Comparison of ENCODE assay signal across 13 cellular contexts in genomic region chr4:25552580-25553271, GRCh38.
DNase-seq lines count a peak whose midpoint lies in the region; ATAC-seq, FAIRE-seq and TF ChIP-seq lines count a peak whose summit lies in the region.
"Had no signal": no experiment of that assay in that cellular context is flagged by ENCODE, and none has a peak within 500 bp of the region (broad histone marks: within the 10 kb centered on the region; RNA-seq: fewer than 3 reads in every experiment).

No MANE protein-coding gene starts in this region.

- TF ChIP-seq EP300 in A549 (IDR thresholded peaks at IDR 0.05): no peak

- peaks cover 17% of the 10 kb centered on the region for H3K4me1 ChIP-seq in A549
- H3K4me1 ChIP-seq: psoas muscle had no signal

- no peaks in the 10 kb centered on the region for H3K27me3 Mint-ChIP-seq in natural killer cell treated with Interleukin-12 subunit alpha and Interleukin-12 subunit beta and Interleukin-15 and Interleukin-18, amount 100 ng/mL, for 72 hours
- H3K27me3 Mint-ChIP-seq: activated naive CD8-positive, alpha-beta T cell treated with anti-CD3 and anti-CD28 coated beads for 36 hours had no signal

- no peak for TF ChIP-seq RAD21 in A549 (conservative IDR thresholded peaks at IDR 0.05 in 1 of 2, IDR thresholded peaks at IDR 0.05 in 1 of 2)

- H3K9me3 Mint-ChIP-seq in natural killer cell treated with Interleukin-12 subunit alpha and Interleukin-12 subunit beta and Interleukin-15 and Interleukin-18, amount 100 ng/mL, for 72 hours: no peaks in the 10 kb centered on the region
- H3K9me3 Mint-ChIP-seq: activated naive CD8-positive, alpha-beta T cell treated with anti-CD3 and anti-CD28 coated beads for 36 hours had no signal

- H3K4me1 Mint-ChIP-seq in natural killer cell treated with Interleukin-12 subunit alpha and Interleukin-12 subunit beta and Interleukin-15 and Interleukin-18, amount 100 ng/mL, for 72 hours (ENCODE audit: low read depth in 2 of 2): no peaks in the 10 kb centered on the region
- H3K4me1 Mint-ChIP-seq: activated naive CD8-positive, alpha-beta T cell treated with anti-CD3 and anti-CD28 coated beads for 36 hours had no signal

- H3K9me3 ChIP-seq in A549: no peaks in the 10 kb centered on the region

- no peak for FAIRE-seq in A549 (lab: Jason Lieb, UNC)

- H3K36me3 Mint-ChIP-seq in natural killer cell treated with Interleukin-12 subunit alpha and Interleukin-12 subunit beta and Interleukin-15 and Interleukin-18, amount 100 ng/mL, for 72 hours: no peaks in the 10 kb centered on the region
- H3K36me3 Mint-ChIP-seq: activated naive CD8-positive, alpha-beta T cell treated with anti-CD3 and anti-CD28 coated beads for 36 hours had no signal

- CTCF ChIA-PET in A549 (lab: Yijun Ruan, JAX): no interaction called here

- WGBS in A549 (ENCODE audit: missing lambda C conversion rate): 10% methylated on average over 7 of the region's 8 CpGs

- H3K27ac ChIP-seq in A549: peak overlapping the region; percentile 74 to 79
- H3K27ac ChIP-seq: KMS-11, psoas muscle had no signal

- TF ChIP-seq CTCF in A549 (IDR thresholded peaks at IDR 0.05) (no peak), epithelial cell of proximal tubule (conservative IDR thresholded peaks at IDR 0.05; ENCODE audit: low read depth, low read length) (no peak)

- TF ChIP-seq POLR2A in A549 (IDR thresholded peaks at IDR 0.05; ENCODE audit: low read length): no peak

- DNase-seq in A549 (ENCODE audit: low read depth in 1 of 2, low spot score in 1 of 2) (peak; percentile 47 to 67), NCI-H2029 (lab: John Stamatoyannopoulos, UW) (peak; percentile 7), epithelial cell of proximal tubule (ENCODE audit: low read depth) (no peak), nucleus accumbens (lab: John Stamatoyannopoulos, UW) (peak in 37 of 56 donors; percentile 1 to 63 (median 17))
- no peak for DNase-seq in natural killer cell treated with Interleukin-12 subunit alpha and Interleukin-12 subunit beta and Interleukin-15 and Interleukin-18, amount 100 ng/mL, for 72 hours (ENCODE audit: low spot score)
- DNase-seq: activated naive CD8-positive, alpha-beta T cell treated with anti-CD3 and anti-CD28 coated beads for 36 hours; GF-D8; NCI-H510A treated with DMSO at 0.1 percent for 48 hours; psoas muscle had no signal

- H3K27ac Mint-ChIP-seq in natural killer cell treated with Interleukin-12 subunit alpha and Interleukin-12 subunit beta and Interleukin-15 and Interleukin-18, amount 100 ng/mL, for 72 hours: no peak overlapping the region
- H3K27ac Mint-ChIP-seq: activated naive CD8-positive, alpha-beta T cell treated with anti-CD3 and anti-CD28 coated beads for 36 hours had no signal

- ATAC-seq in A549 (peak; percentile 85 to 96), HG03565 (IDR thresholded peaks at IDR 0.05; ENCODE audit: unreplicated experiment) (no peak), HG02759 (IDR thresholded peaks at IDR 0.05; ENCODE audit: unreplicated experiment) (no peak), GM19023 (IDR thresholded peaks at IDR 0.05; ENCODE audit: unreplicated experiment) (no peak)
- no peak for ATAC-seq in natural killer cell treated with Interleukin-12 subunit alpha and Interleukin-12 subunit beta and Interleukin-15 and Interleukin-18, amount 100 ng/mL, for 72 hours

- POLR2A ChIA-PET in A549 (lab: Yijun Ruan, JAX): no interaction called here

- peak overlapping the region; percentile 80 for H3K4me2 ChIP-seq in A549
- H3K4me2 ChIP-seq: KMS-11 had no signal

- H3K4me3 ChIP-seq in A549: peak overlapping the region; percentile 28; the same call in 1 of the 3 replicates
- peak overlapping the region; percentile 22 for H3K4me3 ChIP-seq in epithelial cell of proximal tubule (ENCODE audit: low read depth, low read length)
- H3K4me3 ChIP-seq: psoas muscle had no signal

- H3K4me3 Mint-ChIP-seq in natural killer cell treated with Interleukin-12 subunit alpha and Interleukin-12 subunit beta and Interleukin-15 and Interleukin-18, amount 100 ng/mL, for 72 hours: no peak overlapping the region
- H3K4me3 Mint-ChIP-seq: activated naive CD8-positive, alpha-beta T cell treated with anti-CD3 and anti-CD28 coated beads for 36 hours had no signal

TF ChIP-seq in A549, 52 proteins besides CTCF, POLR2A, EP300 and RAD21:
- TF ChIP-seq MAFK (IDR thresholded peaks at IDR 0.05; ENCODE audit: partially characterized antibody) (no peak), REST (IDR thresholded peaks at IDR 0.05) (no peak), BHLHE40 (IDR thresholded peaks at IDR 0.05; ENCODE audit: low read depth, low read length) (no peak), ATOH8 (CRISPR knock-in tag; IDR thresholded peaks at IDR 0.05; ENCODE audit: low read depth) (no peak), SMC3 (IDR thresholded peaks at IDR 0.05) (no peak), RCOR1 (IDR thresholded peaks at IDR 0.05; ENCODE audit: low read depth, low read length) (no peak), ZSCAN20 (CRISPR knock-in tag; IDR thresholded peaks at IDR 0.05) (no peak), HEYL (CRISPR knock-in tag; IDR thresholded peaks at IDR 0.05) (no peak), HMGXB4 (CRISPR knock-in tag; IDR thresholded peaks at IDR 0.05; ENCODE audit: borderline replicate concordance) (no peak), FOSL2 (IDR thresholded peaks at IDR 0.05) (no peak), FOSL2 (CRISPR knock-in tag; IDR thresholded peaks at IDR 0.05) (no peak), PHF8 (IDR thresholded peaks at IDR 0.05; ENCODE audit: borderline replicate concordance, low read depth) (no peak), CHD4 (IDR thresholded peaks at IDR 0.05; ENCODE audit: borderline replicate concordance) (no peak), EHF (CRISPR knock-in tag; IDR thresholded peaks at IDR 0.05) (no peak), HOXB13 (CRISPR knock-in tag; IDR thresholded peaks at IDR 0.05; ENCODE audit: low read depth) (no peak)
- TF ChIP-seq, protein P1, sequence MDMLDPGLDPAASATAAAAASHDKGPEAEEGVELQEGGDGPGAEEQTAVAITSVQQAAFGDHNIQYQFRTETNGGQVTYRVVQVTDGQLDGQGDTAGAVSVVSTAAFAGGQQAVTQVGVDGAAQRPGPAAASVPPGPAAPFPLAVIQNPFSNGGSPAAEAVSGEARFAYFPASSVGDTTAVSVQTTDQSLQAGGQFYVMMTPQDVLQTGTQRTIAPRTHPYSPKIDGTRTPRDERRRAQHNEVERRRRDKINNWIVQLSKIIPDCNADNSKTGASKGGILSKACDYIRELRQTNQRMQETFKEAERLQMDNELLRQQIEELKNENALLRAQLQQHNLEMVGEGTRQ (IDR thresholded peaks at IDR 0.05): no peak
- TF ChIP-seq, protein P2, sequence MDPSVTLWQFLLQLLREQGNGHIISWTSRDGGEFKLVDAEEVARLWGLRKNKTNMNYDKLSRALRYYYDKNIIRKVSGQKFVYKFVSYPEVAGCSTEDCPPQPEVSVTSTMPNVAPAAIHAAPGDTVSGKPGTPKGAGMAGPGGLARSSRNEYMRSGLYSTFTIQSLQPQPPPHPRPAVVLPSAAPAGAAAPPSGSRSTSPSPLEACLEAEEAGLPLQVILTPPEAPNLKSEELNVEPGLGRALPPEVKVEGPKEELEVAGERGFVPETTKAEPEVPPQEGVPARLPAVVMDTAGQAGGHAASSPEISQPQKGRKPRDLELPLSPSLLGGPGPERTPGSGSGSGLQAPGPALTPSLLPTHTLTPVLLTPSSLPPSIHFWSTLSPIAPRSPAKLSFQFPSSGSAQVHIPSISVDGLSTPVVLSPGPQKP (IDR thresholded peaks at IDR 0.05; ENCODE audit: low read depth, low read length): no peak

Comparison
In these comparisons a context has a peak if more than half of its experiments do, and no peak if none do; other contexts are left out.
1. ATAC-seq: peak in A549 (2 of 2); none in HG03565 (single experiment), HG02759 (single experiment), GM19023 (single experiment) and natural killer cell treated with Interleukin-12 subunit alpha and Interleukin-12 subunit beta and Interleukin-15 and Interleukin-18, amount 100 ng/mL, for 72 hours (0 of 2).
2. DNase-seq: peak in A549 (2 of 2), NCI-H2029 (single experiment) and nucleus accumbens (37 of 56); none in epithelial cell of proximal tubule (single experiment) and natural killer cell treated with Interleukin-12 subunit alpha and Interleukin-12 subunit beta and Interleukin-15 and Interleukin-18, amount 100 ng/mL, for 72 hours (single experiment).